22 cellular contexts compared by ENCODE assay signal in genomic region chr2:241007111-241007510, GRCh38.
"Had no signal": no experiment of that assay in that cellular context is flagged by ENCODE, and none has a peak within 500 bp of the region (broad histone marks: within the 10 kb centered on the region; RNA-seq: fewer than 3 reads in every experiment).

No MANE protein-coding gene starts in this region.

- H3K36me3 ChIP-seq: brain microvascular endothelial cell, cardiac muscle cell, Peyer's patch had no signal

- H3K4me3 ChIP-seq: cardiac muscle cell, MG63, Peyer's patch had no signal

- H3K4me3 Mint-ChIP-seq: activated CD4-positive, alpha-beta memory T cell treated with anti-CD3 and anti-CD28 coated beads for 36 hours; activated CD4-positive, alpha-beta T cell treated with anti-CD3 and anti-CD28 coated beads, Interleukin-2, amount 10 ng/mL, durations not matched to agents 24 days and 14 days; activated naive CD4-positive, alpha-beta T cell treated with anti-CD3 and anti-CD28 coated beads, Interleukin-2, amount 50 U/mL, for 24 hours; activated T-helper 1 cell treated with anti-CD3 and anti-CD28 coated beads, Interleukin-12 subunit alpha, Interleukin-12 subunit beta, Interleukin-2, Interleukin-4 antibody, amounts not matched to agents 30 ng/mL and 10 ng/mL and 1 ng/mL, durations not matched to agents 14 hours and 24 hours and 36 hours; T-helper 1 cell treated with Interleukin-12 subunit alpha and Interleukin-12 subunit beta and Interleukin-4 antibody, amounts not matched to agents 30 μg/mL and 1 μg/mL, for 36 hours; WTC11 had no signal

- ATAC-seq: WTC11 had no signal

- H3K27ac Mint-ChIP-seq: activated CD4-positive, alpha-beta memory T cell treated with anti-CD3 and anti-CD28 coated beads for 36 hours; activated CD4-positive, alpha-beta T cell treated with anti-CD3 and anti-CD28 coated beads, Interleukin-2, amount 10 ng/mL, durations not matched to agents 24 days and 14 days; activated naive CD4-positive, alpha-beta T cell treated with anti-CD3 and anti-CD28 coated beads, Interleukin-2, amount 50 U/mL, for 24 hours; T-helper 1 cell treated with Interleukin-12 subunit alpha and Interleukin-12 subunit beta and Interleukin-4 antibody, amounts not matched to agents 30 μg/mL and 1 μg/mL, for 36 hours; WTC11 had no signal

- H3K27me3 Mint-ChIP-seq: activated naive CD4-positive, alpha-beta T cell treated with anti-CD3 and anti-CD28 coated beads, Interleukin-2, amount 50 U/mL, for 24 hours had no signal

- DNase-seq: activated CD4-positive, alpha-beta memory T cell treated with anti-CD3 and anti-CD28 coated beads for 36 hours; activated CD4-positive, alpha-beta T cell treated with anti-CD3 and anti-CD28 coated beads, Interleukin-2, amount 10 ng/mL, durations not matched to agents 24 days and 14 days; activated CD4-positive, CD25-positive, alpha-beta regulatory T cell treated with anti-CD3 and anti-CD28 coated beads, Interleukin-2, amount 50 U/mL, for 72 hours; activated effector memory CD4-positive, alpha-beta T cell treated with Interleukin-2 at 50 U/mL for 16 hours; activated naive CD4-positive, alpha-beta T cell; brain microvascular endothelial cell; cerebellar nuclear complex; MG63; NCI-H1105; NCI-H1436; NCI-H1694 treated with DMSO at 0.1 percent for 48 hours; NCI-H2029 treated with DMSO at 0.1 percent for 48 hours; NCI-H446; NCI-H524; SHP77 treated with DMSO at 0.1 percent for 48 hours had no signal

- H3K27ac ChIP-seq: brain microvascular endothelial cell, cardiac muscle cell, Peyer's patch, RWPE1 had no signal

- H3K27me3 ChIP-seq: brain microvascular endothelial cell, cardiac muscle cell, MG63, Peyer's patch had no signal
